ENCODE assay signal across 25 cellular contexts in the genomic region with DNA sequence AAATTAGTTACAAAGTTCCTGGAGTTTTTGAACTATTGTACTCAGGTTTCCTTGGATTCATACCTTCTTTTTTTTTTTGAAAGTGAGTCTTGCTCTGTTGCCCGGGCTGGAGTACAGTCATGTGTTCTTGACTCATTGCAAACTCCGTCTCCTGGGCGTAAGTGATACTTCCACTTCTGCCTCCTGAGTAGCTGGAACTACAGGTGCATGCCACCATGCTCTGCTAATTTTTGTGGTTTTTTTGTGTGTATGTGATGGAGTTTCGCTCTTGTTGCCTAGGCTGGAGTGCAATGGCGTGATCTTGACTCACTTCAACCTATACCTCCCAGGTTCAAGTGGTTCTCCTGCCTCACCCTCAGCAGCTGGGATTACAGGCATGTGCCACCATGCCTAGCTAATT. TPM values are rescaled to one million over a fixed set of nuclear protein-coding genes. Genes with fewer than 3 reads are reported as not detected.
DNase-seq lines count a peak whose midpoint lies in the region; ATAC-seq and TF ChIP-seq lines count a peak whose summit lies in the region.
"Had no signal": no experiment of that assay in that cellular context is flagged by ENCODE, and none has a peak within 500 bp of the region (broad histone marks: within the 10 kb centered on the region; RNA-seq: fewer than 3 reads in every experiment).

No MANE protein-coding gene starts in this region.

- H3K27me3 Mint-ChIP-seq in CD8-positive, alpha-beta T cell (ENCODE audit: low read depth): no peaks in the 10 kb centered on the region

- no peak for TF ChIP-seq CTCF in CD8-positive, alpha-beta T cell (IDR thresholded peaks at IDR 0.05)

- peak overlapping the region; percentile 1 for H3K27ac Mint-ChIP-seq in stimulated activated effector memory CD8-positive, alpha-beta T cell treated with anti-CD3 and anti-CD28 coated beads, Interleukin-12 subunit alpha, Interleukin-12 subunit beta, amount 100 ng/mL, for 72 hours
- H3K27ac Mint-ChIP-seq in CD8-positive, alpha-beta T cell: no peak overlapping the region

- H3K36me3 ChIP-seq in CD8-positive, alpha-beta T cell (ENCODE audit: insufficient read depth, low read length): no peaks in the 10 kb centered on the region
- H3K36me3 ChIP-seq: lower lobe of right lung, right atrium auricular region had no signal

- H3K4me3 ChIP-seq in CD8-positive, alpha-beta T cell (ENCODE audit: low read depth, low read length): no peak overlapping the region
- H3K4me3 ChIP-seq: GM23248, lower lobe of right lung, PC-9, right atrium auricular region had no signal

- peak; percentile 15 for DNase-seq in NCI-H2196 (lab: John Stamatoyannopoulos, UW; ENCODE audit: unreplicated experiment)
- DNase-seq in NCI-H2196 treated with DMSO at 0.1 percent for 48 hours (lab: John Stamatoyannopoulos, UW; ENCODE audit: unreplicated experiment): no peak
- no peak for DNase-seq in stimulated activated effector memory CD8-positive, alpha-beta T cell treated with anti-CD3 and anti-CD28 coated beads, Interleukin-12 subunit alpha, Interleukin-12 subunit beta, amount 100 ng/mL, for 72 hours (ENCODE audit: low spot score in 2 of 2)
- no peak for DNase-seq in CD8-positive, alpha-beta T cell
- DNase-seq in 8988T: no peak
- DNase-seq: activated CD4-positive, alpha-beta T cell treated with anti-CD3 and anti-CD28 coated beads for 1 hour; activated CD8-positive, alpha-beta memory T cell treated with anti-CD3 and anti-CD28 coated beads, Interleukin-2, amount 50 U/mL, for 4 hours; activated gamma-delta T cell treated with Interleukin-2 at 50 U/mL for 16 hours; effector memory CD4-positive, alpha-beta T cell; GM23248; head of caudate nucleus; lower lobe of right lung; PC-9; T-helper 9 cell; trophoblast cell had no signal

- peaks cover 95% of the 10 kb centered on the region for H3K36me3 Mint-ChIP-seq in stimulated activated effector memory CD8-positive, alpha-beta T cell treated with anti-CD3 and anti-CD28 coated beads, Interleukin-12 subunit alpha, Interleukin-12 subunit beta, amount 100 ng/mL, for 72 hours
- no peaks in the 10 kb centered on the region for H3K36me3 Mint-ChIP-seq in CD8-positive, alpha-beta T cell

- H3K9me3 Mint-ChIP-seq in stimulated activated effector memory CD8-positive, alpha-beta T cell treated with anti-CD3 and anti-CD28 coated beads, Interleukin-12 subunit alpha, Interleukin-12 subunit beta, amount 100 ng/mL, for 72 hours: no peaks in the 10 kb centered on the region
- peaks cover 2% of the 10 kb centered on the region for H3K9me3 Mint-ChIP-seq in CD8-positive, alpha-beta T cell

- POLR2A ChIA-PET in CD8-positive, alpha-beta T cell (lab: Charles Lee): no interaction called here

- no peak overlapping the region for H3K4me3 Mint-ChIP-seq in stimulated activated effector memory CD8-positive, alpha-beta T cell treated with anti-CD3 and anti-CD28 coated beads, Interleukin-12 subunit alpha, Interleukin-12 subunit beta, amount 100 ng/mL, for 72 hours
- no peak overlapping the region for H3K4me3 Mint-ChIP-seq in CD8-positive, alpha-beta T cell

- no peaks in the 10 kb centered on the region for H3K9me3 ChIP-seq in CD8-positive, alpha-beta T cell (ENCODE audit: low read length)
- H3K9me3 ChIP-seq: lower lobe of right lung, right atrium auricular region had no signal

- ATAC-seq in GM21423 (IDR thresholded peaks at IDR 0.05; ENCODE audit: unreplicated experiment): peak; percentile 48
- ATAC-seq in HG03095 (IDR thresholded peaks at IDR 0.05; ENCODE audit: unreplicated experiment): peak; percentile 62
- ATAC-seq in stimulated activated effector memory CD8-positive, alpha-beta T cell treated with anti-CD3 and anti-CD28 coated beads, Interleukin-12 subunit alpha, Interleukin-12 subunit beta, amount 100 ng/mL, for 72 hours: no peak
- ATAC-seq in HG02840 (IDR thresholded peaks at IDR 0.05; ENCODE audit: low FRiP score, unreplicated experiment): no peak
- ATAC-seq in CD8-positive, alpha-beta T cell: no peak
- ATAC-seq: lower lobe of right lung had no signal

- intact Hi-C loops in CD8-positive, alpha-beta T cell (cut with DNase I, micrococcal nuclease): no loop called here

- CTCF ChIA-PET in CD8-positive, alpha-beta T cell (lab: Charles Lee): interaction anchor here (1.3 kb wide), 1 partner anchor 22 kb away, joined by 3 read pairs; the partner anchor contains the start of gene MCM10

- no peaks in the 10 kb centered on the region for H3K27me3 ChIP-seq in CD8-positive, alpha-beta T cell (ENCODE audit: insufficient read depth, low read length)
- H3K27me3 ChIP-seq: right atrium auricular region had no signal

- no peak overlapping the region for H3K27ac ChIP-seq in CD8-positive, alpha-beta T cell (ENCODE audit: low read depth, low read length)
- H3K27ac ChIP-seq: GM23248, lower lobe of right lung, PC-9, right atrium auricular region had no signal

- no peaks in the 10 kb centered on the region for H3K4me1 Mint-ChIP-seq in stimulated activated effector memory CD8-positive, alpha-beta T cell treated with anti-CD3 and anti-CD28 coated beads, Interleukin-12 subunit alpha, Interleukin-12 subunit beta, amount 100 ng/mL, for 72 hours
- no peaks in the 10 kb centered on the region for H3K4me1 Mint-ChIP-seq in CD8-positive, alpha-beta T cell (ENCODE audit: low read depth)

- no peaks in the 10 kb centered on the region for H3K4me1 ChIP-seq in CD8-positive, alpha-beta T cell (ENCODE audit: insufficient read depth, low read length)
- H3K4me1 ChIP-seq: lower lobe of right lung, right atrium auricular region had no signal

RNA-seq across cellular contexts. Expression of gene MCM10, which starts 22.3 kb away (rescaled TPM):
- total RNA-seq in CD8-positive, alpha-beta T cell: under 1 TPM; 0.08 to 0.19 TPM

RNA-seq across cellular contexts. Expression of gene UCMA, which starts 50.5 kb away (rescaled TPM):
- not detected for total RNA-seq in CD8-positive, alpha-beta T cell
- total RNA-seq: A172, G401, GM23248, LHCN-M2, lower lobe of right lung, myocyte, omental fat pad, PC-9, right atrium auricular region, SK-MEL-5 had no signal

Comparison
In these comparisons a context has a peak if more than half of its experiments do, and no peak if none do; other contexts are left out.
1. ATAC-seq: peak in GM21423 (single experiment) and HG03095 (single experiment); none in stimulated activated effector memory CD8-positive, alpha-beta T cell treated with anti-CD3 and anti-CD28 coated beads, Interleukin-12 subunit alpha, Interleukin-12 subunit beta, amount 100 ng/mL, for 72 hours (single experiment), HG02840 (single experiment) and CD8-positive, alpha-beta T cell (single experiment).